ENCODE assay signal across 17 cellular contexts in genomic region chr11:8786933-8787332, GRCh38.
DNase-seq lines count a peak whose midpoint lies in the region; ATAC-seq and TF ChIP-seq lines count a peak whose summit lies in the region.
"Had no signal": no experiment of that assay in that cellular context is flagged by ENCODE, and none has a peak within 500 bp of the region (broad histone marks: within the 10 kb centered on the region; RNA-seq: fewer than 3 reads in every experiment).

No MANE protein-coding gene starts in this region.

- H2AFZ ChIP-seq in H9 (ENCODE audit: low read length) (no peak overlapping the region), smooth muscle cell (ENCODE audit: low read depth) (no peak overlapping the region)

- H3K4me1 ChIP-seq in H9 (ENCODE audit: insufficient read depth, low read length) (peaks cover 2% of the 10 kb centered on the region; the same call in 1 of the 2 replicates), smooth muscle cell (ENCODE audit: low read depth) (no peaks in the 10 kb centered on the region), suprapubic skin (peaks cover 21% of the 10 kb centered on the region)

- no peak overlapping the region for H2AK5ac ChIP-seq in H9 (ENCODE audit: insufficient read length, low read length)

- H3K14ac ChIP-seq in H9 (ENCODE audit: insufficient read depth, low read length), result no peak overlapping the region

- H3K36me3 ChIP-seq in smooth muscle cell (ENCODE audit: low read depth) (peaks cover 3% of the 10 kb centered on the region), suprapubic skin (no peaks in the 10 kb centered on the region)

- no peak overlapping the region for H3K23ac ChIP-seq in H9 (ENCODE audit: insufficient read length, low read depth, low read length)

- no peak overlapping the region for H2BK15ac ChIP-seq in H9 (ENCODE audit: low read depth, low read length)

- H2BK5ac ChIP-seq in H9 (ENCODE audit: insufficient read length, low read length), result no peak overlapping the region

- DNase-seq in H9 (no peak), MCF 10A (ENCODE audit: unreplicated experiment) (peak; percentile 17), fibroblast of villous mesenchyme (ENCODE audit: low read depth) (peak; percentile 53), smooth muscle cell (lab: John Stamatoyannopoulos, UW; ENCODE audit: unreplicated experiment) (no peak), suprapubic skin (ENCODE audit: low spot score in 2 of 2) (no peak), NCI-H524 (lab: John Stamatoyannopoulos, UW) (no peak)
- DNase-seq in activated T-helper 1 cell treated with anti-CD3 and anti-CD28 coated beads, Interleukin-12 subunit alpha, Interleukin-12 subunit beta, Interleukin-2, Interleukin-4 antibody, amounts not matched to agents 30 ng/mL and 10 ng/mL and 1 ng/mL, durations not matched to agents 14 hours and 24 hours and 36 hours (ENCODE audit: low spot score), result no peak
- DNase-seq: activated CD8-positive, alpha-beta memory T cell treated with anti-CD3 and anti-CD28 coated beads, Interleukin-2, amount 50 U/mL, for 4 hours; activated naive CD8-positive, alpha-beta T cell treated with anti-CD3 and anti-CD28 coated beads, Interleukin-2, amount 10 ng/mL, durations not matched to agents 7 days and 5 days; CD4-positive, alpha-beta memory T cell; dermis blood vessel endothelial cell; NCI-H510A; stimulated activated naive B cell treated with anti-CD40 and anti-IgM and Interleukin-4, amounts not matched to agents 10 μg/mL and 1 μg/mL and 100 μg/mL, for 72 hours; T-cell had no signal

- no peak for TF ChIP-seq POLR2A in suprapubic skin (IDR thresholded peaks at IDR 0.05)

- no peaks in the 10 kb centered on the region for H3K23me2 ChIP-seq in H9 (ENCODE audit: insufficient read length, low read depth, low read length, poor library complexity, severe bottlenecking)

- no peaks in the 10 kb centered on the region for H4K20me1 ChIP-seq in H9 (ENCODE audit: control insufficient read depth, insufficient read depth, insufficient read length)
- H4K20me1 ChIP-seq in smooth muscle cell (ENCODE audit: low read depth), result peaks cover 100% of the 10 kb centered on the region

- POLR2A ChIA-PET in MCF 10A (lab: Yijun Ruan, JAX), result interaction anchor here (0.7 to 1.6 kb wide), 3 partner anchors 9 to 67 kb away, joined by 3 to 5 read pairs (median 4); no protein-coding TSS in a partner anchor

- no peak overlapping the region for H3K18ac ChIP-seq in H9 (ENCODE audit: insufficient read length, low read depth, low read length)

- H3K4me3 Mint-ChIP-seq in H9 (no peak overlapping the region), MCF 10A (ENCODE audit: unreplicated experiment) (no peak overlapping the region)
- no peak overlapping the region for H3K4me3 Mint-ChIP-seq in activated T-helper 1 cell treated with anti-CD3 and anti-CD28 coated beads, Interleukin-12 subunit alpha, Interleukin-12 subunit beta, Interleukin-2, Interleukin-4 antibody, amounts not matched to agents 30 ng/mL and 10 ng/mL and 1 ng/mL, durations not matched to agents 14 hours and 24 hours and 36 hours
- H3K4me3 Mint-ChIP-seq: activated naive CD8-positive, alpha-beta T cell treated with anti-CD3 and anti-CD28 coated beads, Interleukin-2, amount 10 ng/mL, durations not matched to agents 7 days and 5 days; CD4-positive, alpha-beta memory T cell; stimulated activated naive B cell treated with anti-CD40 and anti-IgM and Interleukin-4, amounts not matched to agents 10 μg/mL and 1 μg/mL and 100 μg/mL, for 72 hours; T-cell had no signal

- no peak overlapping the region for H3K9ac ChIP-seq in H9 (ENCODE audit: extremely low read depth, insufficient read length, low read length)
- H3K9ac ChIP-seq in smooth muscle cell (ENCODE audit: low read depth), result no peak overlapping the region

- intact Hi-C loops in MCF 10A (cut with micrococcal nuclease), result no loop called here
- intact Hi-C loops in activated T-helper 1 cell treated with anti-CD3 and anti-CD28 coated beads, Interleukin-12 subunit alpha, Interleukin-12 subunit beta, Interleukin-2, Interleukin-4 antibody, amounts not matched to agents 30 ng/mL and 10 ng/mL and 1 ng/mL, durations not matched to agents 14 hours and 24 hours and 36 hours (cut with micrococcal nuclease), result no loop called here

- no peak overlapping the region for H2BK20ac ChIP-seq in H9 (ENCODE audit: low read depth, low read length, poor library complexity, severe bottlenecking)

- H3K9me3 ChIP-seq in H9 (ENCODE audit: control insufficient read depth, low read depth, low read length), result no peaks in the 10 kb centered on the region
- H3K9me3 ChIP-seq in smooth muscle cell (replicated peaks; ENCODE audit: low read depth), result no peaks in the 10 kb centered on the region
- no peaks in the 10 kb centered on the region for H3K9me3 ChIP-seq in suprapubic skin

- H3K36me3 Mint-ChIP-seq in H9 (ENCODE audit: insufficient read depth in 1 of 3, low read depth in 3 of 3) (no peaks in the 10 kb centered on the region), MCF 10A (ENCODE audit: insufficient read depth, unreplicated experiment) (peaks cover 4% of the 10 kb centered on the region)
- H3K36me3 Mint-ChIP-seq in activated T-helper 1 cell treated with anti-CD3 and anti-CD28 coated beads, Interleukin-12 subunit alpha, Interleukin-12 subunit beta, Interleukin-2, Interleukin-4 antibody, amounts not matched to agents 30 ng/mL and 10 ng/mL and 1 ng/mL, durations not matched to agents 14 hours and 24 hours and 36 hours (ENCODE audit: low read depth), result no peaks in the 10 kb centered on the region
- H3K36me3 Mint-ChIP-seq: activated naive CD8-positive, alpha-beta T cell treated with anti-CD3 and anti-CD28 coated beads, Interleukin-2, amount 10 ng/mL, durations not matched to agents 7 days and 5 days; CD4-positive, alpha-beta memory T cell; stimulated activated naive B cell treated with anti-CD40 and anti-IgM and Interleukin-4, amounts not matched to agents 10 μg/mL and 1 μg/mL and 100 μg/mL, for 72 hours; T-cell had no signal

- no peaks in the 10 kb centered on the region for H3K79me2 ChIP-seq in H9 (ENCODE audit: insufficient read depth, low read length)
- H3K79me2 ChIP-seq in smooth muscle cell (ENCODE audit: low read depth), result peaks cover 98% of the 10 kb centered on the region

- WGBS in H9 (ENCODE audit: extremely low coverage, insufficient read length, low lambda C conversion rate), result no CpG with 5 or more reads among the region's 1 CpG
- 91% methylated on average over 1 of the region's 1 CpG for WGBS in smooth muscle cell (ENCODE audit: low lambda C conversion rate)
- WGBS in suprapubic skin, result 76% methylated on average over 1 of the region's 1 CpG

- H3K4me1 Mint-ChIP-seq in H9 (peaks cover 15 to 20% of the 10 kb centered on the region in 2 experiments), MCF 10A (ENCODE audit: insufficient read depth, unreplicated experiment) (peaks cover 33% of the 10 kb centered on the region)
- H3K4me1 Mint-ChIP-seq in activated T-helper 1 cell treated with anti-CD3 and anti-CD28 coated beads, Interleukin-12 subunit alpha, Interleukin-12 subunit beta, Interleukin-2, Interleukin-4 antibody, amounts not matched to agents 30 ng/mL and 10 ng/mL and 1 ng/mL, durations not matched to agents 14 hours and 24 hours and 36 hours (ENCODE audit: low read depth), result peaks cover 7% of the 10 kb centered on the region
- H3K4me1 Mint-ChIP-seq: CD4-positive, alpha-beta memory T cell; T-cell had no signal

- H3K9me3 Mint-ChIP-seq in H9, result no peaks in the 10 kb centered on the region
- H3K9me3 Mint-ChIP-seq in MCF 10A (ENCODE audit: unreplicated experiment), result no peaks in the 10 kb centered on the region
- H3K9me3 Mint-ChIP-seq in activated T-helper 1 cell treated with anti-CD3 and anti-CD28 coated beads, Interleukin-12 subunit alpha, Interleukin-12 subunit beta, Interleukin-2, Interleukin-4 antibody, amounts not matched to agents 30 ng/mL and 10 ng/mL and 1 ng/mL, durations not matched to agents 14 hours and 24 hours and 36 hours, result no peaks in the 10 kb centered on the region
- H3K9me3 Mint-ChIP-seq: activated naive CD8-positive, alpha-beta T cell treated with anti-CD3 and anti-CD28 coated beads, Interleukin-2, amount 10 ng/mL, durations not matched to agents 7 days and 5 days; CD4-positive, alpha-beta memory T cell; stimulated activated naive B cell treated with anti-CD40 and anti-IgM and Interleukin-4, amounts not matched to agents 10 μg/mL and 1 μg/mL and 100 μg/mL, for 72 hours; T-cell had no signal

- H3K27me3 ChIP-seq in H9 (ENCODE audit: insufficient read depth, low read length) (no peaks in the 10 kb centered on the region), smooth muscle cell (ENCODE audit: low read depth) (no peaks in the 10 kb centered on the region), suprapubic skin (no peaks in the 10 kb centered on the region)

- H4K5ac ChIP-seq in H9 (ENCODE audit: insufficient read length, low read depth, low read length), result no peak overlapping the region

- TF ChIP-seq CTCF in H9 (conservative IDR thresholded peaks at IDR 0.05) (peak; percentile 38; the same call in 2 of the 3 replicates), MCF 10A (IDR thresholded peaks at IDR 0.05; ENCODE audit: unreplicated experiment) (no peak), fibroblast of villous mesenchyme (IDR thresholded peaks at IDR 0.05; ENCODE audit: insufficient read depth, low read depth, low read length) (peak; percentile 39), smooth muscle cell (IDR thresholded peaks at IDR 0.05; ENCODE audit: borderline replicate concordance, insufficient read depth, poor library complexity, severe bottlenecking) (peak; percentile 28), suprapubic skin (IDR thresholded peaks at IDR 0.05) (no peak)

- peaks cover 21% of the 10 kb centered on the region for H3F3A ChIP-seq in smooth muscle cell (ENCODE audit: low read depth)

- BruUV-seq in MCF 10A (replicated peaks; lab: Mats Ljungman, UMichigan), result no TSS peak

- CTCF ChIA-PET in MCF 10A (lab: Yijun Ruan, JAX), result interaction anchor here (0.8 to 3.5 kb wide), 4 partner anchors 10 to 39 kb away, joined by 3 to 12 read pairs (median 4); a partner anchor contains a TSS

- H3K4me3 ChIP-seq in fibroblast of villous mesenchyme (ENCODE audit: low read depth, low read length) (no peak overlapping the region), smooth muscle cell (no peak overlapping the region), suprapubic skin (no peak overlapping the region)
- H3K4me3 ChIP-seq: GM12878 had no signal

- H3K27me3 Mint-ChIP-seq in H9 (ENCODE audit: low read depth), result no peaks in the 10 kb centered on the region
- H3K27me3 Mint-ChIP-seq in MCF 10A (ENCODE audit: insufficient read depth, unreplicated experiment), result no peaks in the 10 kb centered on the region
- H3K27me3 Mint-ChIP-seq in activated T-helper 1 cell treated with anti-CD3 and anti-CD28 coated beads, Interleukin-12 subunit alpha, Interleukin-12 subunit beta, Interleukin-2, Interleukin-4 antibody, amounts not matched to agents 30 ng/mL and 10 ng/mL and 1 ng/mL, durations not matched to agents 14 hours and 24 hours and 36 hours (ENCODE audit: insufficient read depth), result peaks cover 6% of the 10 kb centered on the region
- H3K27me3 Mint-ChIP-seq: CD4-positive, alpha-beta memory T cell had no signal

- ATAC-seq in HG02678 (IDR thresholded peaks at IDR 0.05; ENCODE audit: unreplicated experiment), result no peak
- ATAC-seq: activated CD4-positive, CD25-positive, alpha-beta regulatory T cell treated with anti-CD3 and anti-CD28 coated beads, Interleukin-2, amount 50 U/mL, for 24 hours; GM12878; stimulated activated naive B cell treated with anti-CD40 and anti-IgM and Interleukin-4, amounts not matched to agents 10 μg/mL and 1 μg/mL and 100 μg/mL, for 72 hours; T-cell had no signal

- H3T11ph ChIP-seq in H9 (ENCODE audit: low read length), result no peak overlapping the region

- H3K4ac ChIP-seq in H9 (ENCODE audit: low read depth, low read length), result no peak overlapping the region

- no peak for TF ChIP-seq EP300 in suprapubic skin (IDR thresholded peaks at IDR 0.05)

- no peak overlapping the region for H2BK120ac ChIP-seq in H9 (ENCODE audit: low read depth, low read length, poor library complexity, severe bottlenecking)

- H3K4me2 ChIP-seq in H9 (ENCODE audit: insufficient read depth, insufficient read length, low read length), result no peak overlapping the region
- H3K4me2 ChIP-seq in smooth muscle cell, result no peak overlapping the region

- no peak overlapping the region for H4K8ac ChIP-seq in H9 (replicated peaks; ENCODE audit: insufficient read length, low read depth, low read length)

- H4K91ac ChIP-seq in H9 (ENCODE audit: insufficient read length, low read depth, low read length), result no peak overlapping the region

- no peak overlapping the region for H3K27ac ChIP-seq in H9 (ENCODE audit: insufficient read length, low read depth, low read length)
- H3K27ac ChIP-seq in smooth muscle cell (ENCODE audit: low read depth), result peak overlapping the region; percentile 45
- no peak overlapping the region for H3K27ac ChIP-seq in suprapubic skin

- no peak overlapping the region for H3K56ac ChIP-seq in H9 (ENCODE audit: insufficient read length, low read depth, low read length)

- H3K79me1 ChIP-seq in H9 (ENCODE audit: insufficient read depth, low read depth, low read length, poor library complexity, severe bottlenecking), result no peaks in the 10 kb centered on the region

- H2BK12ac ChIP-seq in H9 (ENCODE audit: insufficient read length, low read depth, low read length), result no peak overlapping the region

- peak overlapping the region in 1 of 3 experiments; percentile 34; a peak in 2 of 7 replicates for H3K27ac Mint-ChIP-seq in H9
- peak overlapping the region; percentile 26 for H3K27ac Mint-ChIP-seq in MCF 10A (ENCODE audit: low read depth, unreplicated experiment)
- H3K27ac Mint-ChIP-seq in activated T-helper 1 cell treated with anti-CD3 and anti-CD28 coated beads, Interleukin-12 subunit alpha, Interleukin-12 subunit beta, Interleukin-2, Interleukin-4 antibody, amounts not matched to agents 30 ng/mL and 10 ng/mL and 1 ng/mL, durations not matched to agents 14 hours and 24 hours and 36 hours, result no peak overlapping the region
- H3K27ac Mint-ChIP-seq: activated naive CD8-positive, alpha-beta T cell treated with anti-CD3 and anti-CD28 coated beads, Interleukin-2, amount 10 ng/mL, durations not matched to agents 7 days and 5 days; CD4-positive, alpha-beta memory T cell; stimulated activated naive B cell treated with anti-CD40 and anti-IgM and Interleukin-4, amounts not matched to agents 10 μg/mL and 1 μg/mL and 100 μg/mL, for 72 hours; T-cell had no signal

Comparison
In these comparisons a context has a peak if more than half of its experiments do, and no peak if none do; other contexts are left out.
1. DNase-seq: peak in MCF 10A (single experiment) and fibroblast of villous mesenchyme (single experiment); none in H9 (single experiment), smooth muscle cell (single experiment), activated T-helper 1 cell treated with anti-CD3 and anti-CD28 coated beads, Interleukin-12 subunit alpha, Interleukin-12 subunit beta, Interleukin-2, Interleukin-4 antibody, amounts not matched to agents 30 ng/mL and 10 ng/mL and 1 ng/mL, durations not matched to agents 14 hours and 24 hours and 36 hours (single experiment), suprapubic skin (0 of 2) and NCI-H524 (0 of 2).
2. CTCF ChIP-seq: peak in H9 (single experiment), fibroblast of villous mesenchyme (single experiment) and smooth muscle cell (single experiment); none in MCF 10A (single experiment) and suprapubic skin (0 of 2).